In genomic region chr14:45838597-45838996, GRCh38 we compare ENCODE assay signal across 13 cellular contexts.
DNase-seq lines count a peak whose midpoint lies in the region; ATAC-seq and TF ChIP-seq lines count a peak whose summit lies in the region.
"Had no signal": no experiment of that assay in that cellular context is flagged by ENCODE, and none has a peak within 500 bp of the region (broad histone marks: within the 10 kb centered on the region; RNA-seq: fewer than 3 reads in every experiment).

No MANE protein-coding gene starts in this region.

- no peak overlapping the region for H3K27ac Mint-ChIP-seq in activated naive CD4-positive, alpha-beta T cell treated with anti-CD3 and anti-CD28 coated beads, Interleukin-2, amount 50 U/mL, for 72 hours
- H3K27ac Mint-ChIP-seq: activated CD4-positive, alpha-beta memory T cell treated with anti-CD3 and anti-CD28 coated beads for 36 hours had no signal

- H3K36me3 Mint-ChIP-seq in activated naive CD4-positive, alpha-beta T cell treated with anti-CD3 and anti-CD28 coated beads, Interleukin-2, amount 50 U/mL, for 72 hours: no peaks in the 10 kb centered on the region
- H3K36me3 Mint-ChIP-seq: activated CD4-positive, alpha-beta memory T cell treated with anti-CD3 and anti-CD28 coated beads for 36 hours had no signal

- in situ Hi-C loops in astrocyte of the spinal cord (cut with HindIII; ENCODE audit: low sequenced_read_pairs): no loop called here

- TF ChIP-seq CTCF in astrocyte of the spinal cord (IDR thresholded peaks at IDR 0.05; ENCODE audit: low read depth, low read length): no peak

- no peak for ATAC-seq in activated naive CD4-positive, alpha-beta T cell treated with anti-CD3 and anti-CD28 coated beads, Interleukin-2, amount 50 U/mL, for 72 hours

- DNase-seq in NCI-H2171 treated with DMSO at 0.1 percent for 48 hours (lab: John Stamatoyannopoulos, UW) (peak; percentile 3), NCI-H2171 (lab: John Stamatoyannopoulos, UW) (no peak), NCI-H1417 (lab: John Stamatoyannopoulos, UW) (peak in 2 of 3 experiments; percentile 56 to 58), astrocyte of the spinal cord (ENCODE audit: low read depth, low spot score) (peak; percentile 0), retina (peak; percentile 16), NCI-H2196 treated with DMSO at 0.1 percent for 48 hours (lab: John Stamatoyannopoulos, UW; ENCODE audit: unreplicated experiment) (no peak)
- no peak for DNase-seq in activated naive CD4-positive, alpha-beta T cell treated with anti-CD3 and anti-CD28 coated beads, Interleukin-2, amount 50 U/mL, for 16 hours
- no peak for DNase-seq in activated naive CD4-positive, alpha-beta T cell treated with anti-CD3 and anti-CD28 coated beads, Interleukin-2, amount 50 U/mL, for 72 hours (ENCODE audit: low spot score in 2 of 2)
- DNase-seq: activated CD4-positive, alpha-beta memory T cell treated with anti-CD3 and anti-CD28 coated beads for 36 hours; amniotic stem cell; GOT3; stomach had no signal

- H3K9me3 Mint-ChIP-seq in activated naive CD4-positive, alpha-beta T cell treated with anti-CD3 and anti-CD28 coated beads, Interleukin-2, amount 50 U/mL, for 72 hours: peaks cover 5 to 17% of the 10 kb centered on the region in 2 donors

- no peak overlapping the region for H3K4me3 ChIP-seq in astrocyte of the spinal cord (ENCODE audit: low read depth, low read length)
- H3K4me3 ChIP-seq: lung, stomach had no signal

Comparison
In these comparisons a context has a peak if more than half of its experiments do, and no peak if none do; other contexts are left out.
1. DNase-seq: peak in NCI-H2171 treated with DMSO at 0.1 percent for 48 hours (single experiment), NCI-H1417 (2 of 3), astrocyte of the spinal cord (single experiment) and retina (single experiment); none in NCI-H2171 (single experiment), activated naive CD4-positive, alpha-beta T cell treated with anti-CD3 and anti-CD28 coated beads, Interleukin-2, amount 50 U/mL, for 16 hours (single experiment), activated naive CD4-positive, alpha-beta T cell treated with anti-CD3 and anti-CD28 coated beads, Interleukin-2, amount 50 U/mL, for 72 hours (0 of 2) and NCI-H2196 treated with DMSO at 0.1 percent for 48 hours (single experiment).